In genomic region chr3:5331567-5332269, GRCh38 we compare ENCODE assay signal across 34 cellular contexts.
"Had no signal": no experiment of that assay in that cellular context is flagged by ENCODE, and none has a peak within 500 bp of the region (broad histone marks: within the 10 kb centered on the region; RNA-seq: fewer than 3 reads in every experiment).

No MANE protein-coding gene starts in this region.

- H3K9me3 ChIP-seq: MG63 had no signal

- H3K27ac Mint-ChIP-seq: activated CD4-positive, alpha-beta T cell treated with anti-CD3 and anti-CD28 coated beads, Interleukin-2, amount 10 ng/mL, durations not matched to agents 7 days and 5 days; activated CD8-positive, alpha-beta memory T cell treated with anti-CD3 and anti-CD28 coated beads, Interleukin-2, amount 10 ng/mL, durations not matched to agents 7 days and 5 days; activated naive CD4-positive, alpha-beta T cell treated with anti-CD3 and anti-CD28 coated beads, Interleukin-2, amount 50 U/mL, for 24 hours; activated T-helper 2 cell treated with anti-CD3 and anti-CD28 coated beads, Interferon-gamma antibody, Interleukin-2, Interleukin-4, amounts not matched to agents 10 μg/mL and 5 μg/mL and 100 μg/mL, durations not matched to agents 14 hours and 24 hours and 36 hours; brain had no signal

- H3K9me3 Mint-ChIP-seq: activated naive CD4-positive, alpha-beta T cell treated with anti-CD3 and anti-CD28 coated beads, Interleukin-2, amount 50 U/mL, for 24 hours; activated T-helper 2 cell treated with anti-CD3 and anti-CD28 coated beads, Interferon-gamma antibody, Interleukin-2, Interleukin-4, amounts not matched to agents 10 μg/mL and 5 μg/mL and 100 μg/mL, durations not matched to agents 14 hours and 24 hours and 36 hours had no signal

- H3K4me3 ChIP-seq: MG63 had no signal

- ATAC-seq: activated CD8-positive, alpha-beta memory T cell treated with anti-CD3 and anti-CD28 coated beads, Interleukin-2, amount 10 ng/mL, durations not matched to agents 7 days and 5 days had no signal

- H3K4me1 Mint-ChIP-seq: activated CD8-positive, alpha-beta memory T cell treated with anti-CD3 and anti-CD28 coated beads, Interleukin-2, amount 10 ng/mL, durations not matched to agents 7 days and 5 days had no signal

- DNase-seq: activated CD4-positive, alpha-beta T cell treated with anti-CD3 and anti-CD28 coated beads for 1 hour; activated CD4-positive, alpha-beta T cell treated with anti-CD3 and anti-CD28 coated beads, Interleukin-2, amount 10 ng/mL, durations not matched to agents 7 days and 5 days; activated CD4-positive, alpha-beta T cell treated with anti-CD3 and anti-CD28 coated beads, Interleukin-2, amount 50 U/mL, for 48 hours; activated CD4-positive, CD25-positive, alpha-beta regulatory T cell; activated CD8-positive, alpha-beta memory T cell treated with anti-CD3 and anti-CD28 coated beads for 24 hours; activated CD8-positive, alpha-beta memory T cell treated with anti-CD3 and anti-CD28 coated beads, Interleukin-2, amount 10 ng/mL, durations not matched to agents 7 days and 5 days; activated gamma-delta T cell; activated naive CD4-positive, alpha-beta T cell treated with Interleukin-2 at 50 U/mL for 16 hours; activated T-cell treated with anti-CD3 and anti-CD28 coated beads, Interleukin-2, amount 50 U/mL, for 1 hour; activated T-cell treated with anti-CD3 and anti-CD28 coated beads, Interleukin-2, amount 50 U/mL, for 72 hours; anterior cingulate cortex; caudate nucleus; cerebellar nuclear complex; Kasumi-1; KBM-7; MG63; NCI-H1092; NCI-H1436 treated with DMSO at 0.1 percent for 48 hours; NCI-H1694 treated with DMSO at 0.1 percent for 48 hours; NCI-H2029; NCI-H345; NCI-H526; NCI-H748 treated with DMSO at 0.1 percent for 48 hours; OCI-M1; Right ventricle myocardium superior; SW 1271; T-helper 1 cell; T-helper 2 cell; T-helper 9 cell; WERI-Rb-1 had no signal

- FAIRE-seq: bronchial epithelial cell had no signal

- H3K4me3 Mint-ChIP-seq: activated CD4-positive, alpha-beta T cell treated with anti-CD3 and anti-CD28 coated beads, Interleukin-2, amount 10 ng/mL, durations not matched to agents 7 days and 5 days; activated CD8-positive, alpha-beta memory T cell treated with anti-CD3 and anti-CD28 coated beads, Interleukin-2, amount 10 ng/mL, durations not matched to agents 7 days and 5 days; activated naive CD4-positive, alpha-beta T cell treated with anti-CD3 and anti-CD28 coated beads, Interleukin-2, amount 50 U/mL, for 24 hours; brain had no signal

- H3K27ac ChIP-seq: WERI-Rb-1 had no signal

- H3K36me3 ChIP-seq: MG63, WERI-Rb-1 had no signal

- H3K36me3 Mint-ChIP-seq: activated CD8-positive, alpha-beta memory T cell treated with anti-CD3 and anti-CD28 coated beads, Interleukin-2, amount 10 ng/mL, durations not matched to agents 7 days and 5 days; activated naive CD4-positive, alpha-beta T cell treated with anti-CD3 and anti-CD28 coated beads, Interleukin-2, amount 50 U/mL, for 24 hours; brain had no signal

- H3K27me3 ChIP-seq: MG63 had no signal
